17 cellular contexts compared by ENCODE assay signal in genomic region chr6:8375916-8376315, GRCh38. TPM values are rescaled to one million over a fixed set of nuclear protein-coding genes. Genes with fewer than 3 reads are reported as not detected.
DNase-seq lines count a peak whose midpoint lies in the region; ATAC-seq, FAIRE-seq and TF ChIP-seq lines count a peak whose summit lies in the region.
"Had no signal": no experiment of that assay in that cellular context is flagged by ENCODE, and none has a peak within 500 bp of the region (broad histone marks: within the 10 kb centered on the region; RNA-seq: fewer than 3 reads in every experiment).

No MANE protein-coding gene starts in this region.

- no peak overlapping the region for H3K4me3 ChIP-seq in colonic mucosa
- H3K4me3 ChIP-seq in WERI-Rb-1 (ENCODE audit: low read depth, low read length), result no peak overlapping the region
- H3K4me3 ChIP-seq: A549 had no signal

- DNase-seq in HT1080 (ENCODE audit: low read depth), result peak; percentile 1
- peak; percentile 45 for DNase-seq in colonic mucosa
- DNase-seq in kidney tubule cell (ENCODE audit: low spot score), result peak; percentile 20
- no peak for DNase-seq in WERI-Rb-1
- DNase-seq in urothelium cell line (ENCODE audit: low spot score), result no peak
- no peak for DNase-seq in left lobe of liver (ENCODE audit: low spot score)
- DNase-seq: BE2C; CD4-positive, alpha-beta memory T cell; DMS79; GDM1; HCEC 1CT had no signal

- H3K27me3 ChIP-seq in colonic mucosa (no peaks in the 10 kb centered on the region), WERI-Rb-1 (ENCODE audit: insufficient read depth, low read depth, severe bottlenecking) (peaks cover 9% of the 10 kb centered on the region)
- H3K27me3 ChIP-seq: BE2C had no signal

- intact Hi-C loops in colonic mucosa (cut with DNase I), result no loop called here

- no peak for FAIRE-seq in urothelium cell line (lab: Jason Lieb, UNC)
- FAIRE-seq: A549, GM12892, GM19239 had no signal

- H3K36me3 ChIP-seq in colonic mucosa, result no peaks in the 10 kb centered on the region
- H3K36me3 ChIP-seq in WERI-Rb-1, result no peaks in the 10 kb centered on the region
- H3K36me3 ChIP-seq: BE2C had no signal

- no peaks in the 10 kb centered on the region for H3K4me1 ChIP-seq in colonic mucosa
- H3K4me1 ChIP-seq: A549, BE2C had no signal

- H3K9ac ChIP-seq in colonic mucosa (ENCODE audit: low read depth in 2 of 2, low read length in 2 of 2), result no peak overlapping the region

- H3K27ac ChIP-seq in colonic mucosa, result peak overlapping the region; percentile 7
- H3K27ac ChIP-seq in WERI-Rb-1, result no peak overlapping the region
- H3K27ac ChIP-seq: A549, C4-2B, HL-60 had no signal

- H3K9me3 ChIP-seq in colonic mucosa (no peaks in the 10 kb centered on the region), WERI-Rb-1 (ENCODE audit: severe bottlenecking) (no peaks in the 10 kb centered on the region)
- H3K9me3 ChIP-seq: A549, BE2C had no signal

- TF ChIP-seq CTCF in colonic mucosa (IDR thresholded peaks at IDR 0.05) (no peak), WERI-Rb-1 (IDR thresholded peaks at IDR 0.05; ENCODE audit: low read depth, low read length) (no peak)

- ATAC-seq in GM18511 (IDR thresholded peaks at IDR 0.05; ENCODE audit: unreplicated experiment) (no peak), left lobe of liver (no peak)
- ATAC-seq: A549 had no signal

RNA-seq across cellular contexts. Expression of gene SLC35B3, which starts 59.4 kb away (rescaled TPM):
- total RNA-seq in HT1080 (2014; rRNA removed; shearing (Covaris generic)), result 7.5 and 9.2 TPM in 2 replicates
- 12.6 and 13.2 TPM in 2 replicates for polyA plus RNA-seq in HT1080 (2015; cell fraction: cytosol; rRNA removed)
- polyA plus RNA-seq in HT1080 (2015; cell fraction: nucleus; rRNA removed), result 14.2 and 16.2 TPM in 2 replicates
- 10 to 100 TPM; 33.4 to 35.1 TPM for total RNA-seq in colonic mucosa
- total RNA-seq in left lobe of liver, result 11.8 TPM

Comparison
In these comparisons a context has a peak if more than half of its experiments do, and no peak if none do; other contexts are left out.
1. DNase-seq: peak in HT1080 (single experiment), colonic mucosa (single experiment) and kidney tubule cell (single experiment); none in WERI-Rb-1 (single experiment), urothelium cell line (single experiment) and left lobe of liver (single experiment).